20 cellular contexts compared by ENCODE assay signal in the genomic region with DNA sequence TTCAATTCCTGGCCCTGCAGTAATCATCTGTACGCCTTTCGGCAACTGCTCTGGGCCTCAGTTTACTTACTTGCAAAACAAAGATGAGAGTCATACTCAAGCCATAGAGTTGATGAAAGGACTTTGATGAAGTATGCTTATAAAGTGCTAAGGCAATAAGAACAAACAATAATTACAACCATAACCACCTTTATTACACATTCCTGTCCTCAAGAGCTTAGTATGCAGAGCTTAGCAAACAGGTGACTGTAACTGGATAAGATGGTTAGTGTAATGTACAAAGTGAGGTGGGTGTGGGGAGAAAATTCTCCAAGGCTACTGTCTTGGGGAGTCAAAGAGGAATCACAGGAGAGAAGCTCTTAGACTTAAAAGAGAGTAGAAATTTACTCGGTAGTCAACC.
DNase-seq lines count a peak whose midpoint lies in the region; ATAC-seq lines count a peak whose summit lies in the region.
"Had no signal": no experiment of that assay in that cellular context is flagged by ENCODE, and none has a peak within 500 bp of the region (broad histone marks: within the 10 kb centered on the region; RNA-seq: fewer than 3 reads in every experiment).

No MANE protein-coding gene starts in this region.

- H3K4me1 ChIP-seq in CD8-positive, alpha-beta memory T cell (ENCODE audit: insufficient read depth, low read length): peaks cover 90% of the 10 kb centered on the region

- H3K27me3 Mint-ChIP-seq in CD8-positive, alpha-beta memory T cell: no peaks in the 10 kb centered on the region
- no peaks in the 10 kb centered on the region for H3K27me3 Mint-ChIP-seq in central memory CD8-positive, alpha-beta T cell
- H3K27me3 Mint-ChIP-seq in naive B cell: no peaks in the 10 kb centered on the region

- H3K36me3 Mint-ChIP-seq in CD8-positive, alpha-beta memory T cell: peaks cover 0 to 70% (median 12%) of the 10 kb centered on the region in 3 donors
- H3K36me3 Mint-ChIP-seq in central memory CD8-positive, alpha-beta T cell (ENCODE audit: insufficient read depth): peaks cover 25% of the 10 kb centered on the region
- H3K36me3 Mint-ChIP-seq in naive B cell: peaks cover 0 to 14% of the 10 kb centered on the region in 2 donors

- peak overlapping the region in 3 of 7 donors; percentile 21 to 92 (median 28) for H3K4me3 Mint-ChIP-seq in CD8-positive, alpha-beta memory T cell
- peak overlapping the region; percentile 3 for H3K4me3 Mint-ChIP-seq in central memory CD8-positive, alpha-beta T cell
- peak overlapping the region in 5 of 8 donors; percentile 16 to 81 (median 30) for H3K4me3 Mint-ChIP-seq in naive B cell
- H3K4me3 Mint-ChIP-seq: HFFc6, mesothelial cell of epicardium had no signal

- H3K27ac ChIP-seq in CD8-positive, alpha-beta memory T cell (ENCODE audit: low read depth, low read length): no peak overlapping the region
- H3K27ac ChIP-seq: C4-2B, coronary artery had no signal

- CTCF ChIA-PET in CD8-positive, alpha-beta memory T cell (lab: Charles Lee): interaction anchor here (1.5 kb wide), 1 partner anchor 49 kb away, joined by 6 read pairs; no protein-coding TSS in a partner anchor

- DNase-seq in DMS53 (lab: John Stamatoyannopoulos, UW): peak; percentile 30
- DNase-seq in DMS53 treated with DMSO at 0.1 percent for 48 hours (lab: John Stamatoyannopoulos, UW; ENCODE audit: unreplicated experiment): no peak
- no peak for DNase-seq in CD8-positive, alpha-beta memory T cell
- no peak for DNase-seq in central memory CD8-positive, alpha-beta T cell (ENCODE audit: low spot score in 2 of 2)
- no peak for DNase-seq in naive B cell
- no peak for DNase-seq in NCI-H2227 treated with DMSO at 0.1 percent for 48 hours (lab: John Stamatoyannopoulos, UW)
- no peak for DNase-seq in OCI-M2 (lab: John Stamatoyannopoulos, UW; ENCODE audit: unreplicated experiment)
- DNase-seq: activated CD4-positive, alpha-beta T cell treated with anti-CD3 and anti-CD28 coated beads, Interleukin-2, amount 50 U/mL, for 48 hours; aorta; HFFc6; NCI-H2081; NCI-H526; OCI-M1; sigmoid colon; stimulated activated CD4-positive, alpha-beta T cell treated with anti-CD3 and anti-CD28 coated beads, Interleukin-2, amount 100 ng/mL, for 24 hours had no signal

- no peaks in the 10 kb centered on the region for H3K36me3 ChIP-seq in CD8-positive, alpha-beta memory T cell (ENCODE audit: insufficient read depth, low read length)
- H3K36me3 ChIP-seq: sigmoid colon had no signal

- no peaks in the 10 kb centered on the region for H3K9me3 Mint-ChIP-seq in CD8-positive, alpha-beta memory T cell
- no peaks in the 10 kb centered on the region for H3K9me3 Mint-ChIP-seq in central memory CD8-positive, alpha-beta T cell
- no peaks in the 10 kb centered on the region for H3K9me3 Mint-ChIP-seq in naive B cell
- H3K9me3 Mint-ChIP-seq: activated T-helper 2 cell treated with anti-CD3 and anti-CD28 coated beads, Interferon-gamma antibody, Interleukin-2, Interleukin-4, amounts not matched to agents 10 μg/mL and 5 μg/mL and 100 μg/mL, durations not matched to agents 14 hours and 24 hours and 36 hours; HFFc6; mesothelial cell of epicardium had no signal

- no peaks in the 10 kb centered on the region for H3K27me3 ChIP-seq in CD8-positive, alpha-beta memory T cell (ENCODE audit: insufficient read depth, low read length, poor library complexity, severe bottlenecking)
- H3K27me3 ChIP-seq: sigmoid colon had no signal

- H3K9me3 ChIP-seq in CD8-positive, alpha-beta memory T cell (ENCODE audit: low read length): no peaks in the 10 kb centered on the region
- H3K9me3 ChIP-seq: sigmoid colon had no signal

- no peak overlapping the region for H3K27ac Mint-ChIP-seq in CD8-positive, alpha-beta memory T cell
- H3K27ac Mint-ChIP-seq in central memory CD8-positive, alpha-beta T cell (ENCODE audit: low read depth): no peak overlapping the region
- H3K27ac Mint-ChIP-seq in naive B cell: peak overlapping the region in 2 of 6 donors; percentile 19 to 87
- H3K27ac Mint-ChIP-seq: activated T-helper 2 cell treated with anti-CD3 and anti-CD28 coated beads, Interferon-gamma antibody, Interleukin-2, Interleukin-4, amounts not matched to agents 10 μg/mL and 5 μg/mL and 100 μg/mL, durations not matched to agents 14 hours and 24 hours and 36 hours had no signal

- POLR2A ChIA-PET in CD8-positive, alpha-beta memory T cell (lab: Charles Lee): no interaction called here

- peaks cover 80 to 99% (median 95%) of the 10 kb centered on the region in 3 donors for H3K4me1 Mint-ChIP-seq in CD8-positive, alpha-beta memory T cell
- peaks cover 92% of the 10 kb centered on the region for H3K4me1 Mint-ChIP-seq in central memory CD8-positive, alpha-beta T cell
- H3K4me1 Mint-ChIP-seq in naive B cell: peaks cover 79 to 94% (median 93%) of the 10 kb centered on the region in 3 donors

- ATAC-seq in central memory CD8-positive, alpha-beta T cell (replicated peaks; ENCODE audit: extremely low read depth, poor library complexity, severe bottlenecking): no peak
- ATAC-seq in naive B cell (ENCODE audit: low read depth in 2 of 2): no peak
- no peak for ATAC-seq in HG02885 (IDR thresholded peaks at IDR 0.05; ENCODE audit: poor library complexity, unreplicated experiment)

- H3K4me3 ChIP-seq in CD8-positive, alpha-beta memory T cell (ENCODE audit: low read length): peak overlapping the region; percentile 20
- H3K4me3 ChIP-seq: coronary artery, sigmoid colon had no signal
